Comparison of ENCODE assay signal across 20 cellular contexts in genomic region chr14:105368910-105369652, GRCh38. TPM values are rescaled to one million over a fixed set of nuclear protein-coding genes. Genes with fewer than 3 reads are reported as not detected.
DNase-seq lines count a peak whose midpoint lies in the region; ATAC-seq, FAIRE-seq and TF ChIP-seq lines count a peak whose summit lies in the region.
"Had no signal": no experiment of that assay in that cellular context is flagged by ENCODE, and none has a peak within 500 bp of the region (broad histone marks: within the 10 kb centered on the region; RNA-seq: fewer than 3 reads in every experiment).

No MANE protein-coding gene starts in this region.

- DNase-seq in Right ventricle myocardium inferior (ENCODE audit: missing footprints) (peak; percentile 62), left ventricle myocardium superior (no peak), HepG2 (ENCODE audit: low spot score) (no peak), stomach (peak; percentile 38), SKM-1 (lab: John Stamatoyannopoulos, UW; ENCODE audit: unreplicated experiment) (no peak), small intestine (no peak), T-helper 2 cell (no peak)
- DNase-seq: AML-193; Calu3; CD4-positive, alpha-beta memory T cell; DMS79 treated with DMSO at 0.1 percent for 48 hours; EL had no signal

- no peak for ATAC-seq in Right ventricle myocardium inferior
- ATAC-seq in left ventricle myocardium superior: no peak
- ATAC-seq in HepG2: no peak
- ATAC-seq: A549, GM12878 had no signal

- TF ChIP-seq RAD21 in HepG2 (CRISPR knock-in tag; IDR thresholded peaks at IDR 0.05): no peak

- TF ChIP-seq EP300 in HepG2 (IDR thresholded peaks at IDR 0.05; ENCODE audit: low read depth in 2 of 2, low read length in 2 of 2) (no peak), HepG2 (CRISPR knock-in tag; IDR thresholded peaks at IDR 0.05; ENCODE audit: borderline replicate concordance) (no peak), stomach (IDR thresholded peaks at IDR 0.05) (no peak)

- H3K36me3 ChIP-seq in HepG2 (replicated peaks in 1 of 2; ENCODE audit: control insufficient read depth in 1 of 2, insufficient read depth in 2 of 2, low read length in 2 of 2): no peaks in the 10 kb centered on the region; a peak in 1 of 5 replicates
- H3K36me3 ChIP-seq in stomach: peaks cover 20 to 48% (median 36%) of the 10 kb centered on the region in 4 donors
- peaks cover 2 to 4% of the 10 kb centered on the region in 2 donors for H3K36me3 ChIP-seq in small intestine (ENCODE audit: control insufficient read depth in 2 of 2, insufficient read depth in 2 of 2, low read length in 2 of 2)
- H3K36me3 ChIP-seq: HAP-1 had no signal

- in situ Hi-C loops in HepG2 (cut with HindIII; ENCODE audit: extremely low pct_ligation_motif_present, low pct_unique_long_range_greater_than_20kb): no loop called here

- no peak for TF ChIP-seq CTCF in HepG2 (CRISPR knock-in tag; IDR thresholded peaks at IDR 0.05)
- TF ChIP-seq CTCF in stomach (IDR thresholded peaks at IDR 0.05): no peak

- H3K4me3 ChIP-seq in HepG2 (replicated peaks in 1 of 3; ENCODE audit: insufficient read depth in 1 of 3, low read depth in 2 of 3, low read length in 3 of 3) (no peak overlapping the region), stomach (no peak overlapping the region), small intestine (ENCODE audit: low read depth in 1 of 2, low read length in 2 of 2) (no peak overlapping the region)
- H3K4me3 ChIP-seq: A549, BLaER1, GM12878, HAP-1 had no signal

- H2AFZ ChIP-seq in HepG2 (ENCODE audit: low read length): no peak overlapping the region

- H3K4me1 ChIP-seq in HepG2 (ENCODE audit: insufficient read depth, low read length): no peaks in the 10 kb centered on the region
- peaks cover 0 to 13% (median 8%) of the 10 kb centered on the region in 4 donors for H3K4me1 ChIP-seq in stomach
- H3K4me1 ChIP-seq in small intestine (ENCODE audit: control insufficient read depth in 2 of 2, insufficient read depth in 1 of 2, low read depth in 1 of 2, low read length in 1 of 2): peaks cover 0 to 5% of the 10 kb centered on the region in 2 donors
- H3K4me1 ChIP-seq: A549, HAP-1 had no signal

- CTCF ChIA-PET in HepG2 (lab: Yijun Ruan, JAX; ENCODE audit: low intra/inter-chr PET ratio, low total read pairs): no interaction called here

- WGBS in HepG2 (ENCODE audit: low lambda C conversion rate): 96% methylated on average over 7 of the region's 29 CpGs
- WGBS in stomach, 5 donors: 79 to 90% (median 86%) methylated on average over 3 to 29 of the region's 29 CpGs
- 94 to 95% (median 94%) methylated on average over 28 to 29 of the region's 29 CpGs for WGBS in small intestine, 3 donors

- intact Hi-C loops in Right ventricle myocardium inferior (cut with DNase I): no loop called here
- intact Hi-C loops in left ventricle myocardium superior (cut with micrococcal nuclease): no loop called here
- intact Hi-C loops in HepG2 (cut with micrococcal nuclease; ENCODE audit: unreplicated experiment): no loop called here
- intact Hi-C loops in stomach (cut with DNase I; ENCODE audit: low total_unique reads): no loop called here

- TF ChIP-seq POLR2A in HepG2 (IDR thresholded peaks at IDR 0.05; ENCODE audit: insufficient read depth in 1 of 2, low read depth in 2 of 2, low read length in 2 of 2): no peak
- TF ChIP-seq POLR2A in stomach (IDR thresholded peaks at IDR 0.05): no peak

- no peaks in the 10 kb centered on the region for H3K79me2 ChIP-seq in HepG2 (ENCODE audit: insufficient read depth, low read length)

- no peaks in the 10 kb centered on the region for H3K9me3 ChIP-seq in HepG2 (ENCODE audit: low read length)
- no peaks in the 10 kb centered on the region for H3K9me3 ChIP-seq in stomach
- H3K9me3 ChIP-seq in small intestine (ENCODE audit: control insufficient read depth, low read depth): no peaks in the 10 kb centered on the region
- H3K9me3 ChIP-seq: A549, BLaER1, HAP-1 had no signal

- FAIRE-seq in HepG2 (lab: Jason Lieb, UNC) (no peak), small intestine (lab: Jason Lieb, UNC) (no peak)
- FAIRE-seq: A549, GM12878, H1 had no signal

- H3K27me3 ChIP-seq in HepG2 (ENCODE audit: control insufficient read depth in 1 of 2, insufficient read depth in 2 of 2, low read length in 2 of 2) (no peaks in the 10 kb centered on the region), stomach (no peaks in the 10 kb centered on the region), small intestine (ENCODE audit: control insufficient read depth in 2 of 2, insufficient read depth in 2 of 2, low read length in 2 of 2) (no peaks in the 10 kb centered on the region)
- H3K27me3 ChIP-seq: BLaER1 had no signal

- BruUV-seq in HepG2 (replicated peaks; lab: Mats Ljungman, UMichigan): no TSS peak

- H3K4me2 ChIP-seq in HepG2 (ENCODE audit: low read depth, low read length): no peak overlapping the region
- H3K4me2 ChIP-seq: A549, BLaER1 had no signal

- peak overlapping the region; percentile 47 for H3K27ac ChIP-seq in cingulate gyrus (ENCODE audit: low read depth, low read length)
- no peak overlapping the region for H3K27ac ChIP-seq in HepG2 (ENCODE audit: extremely low read length, insufficient read depth, low read length)
- H3K27ac ChIP-seq in stomach: no peak overlapping the region
- no peak overlapping the region for H3K27ac ChIP-seq in small intestine (ENCODE audit: low read depth in 1 of 2, low read length in 1 of 2)
- H3K27ac ChIP-seq: 22Rv1, A549, BLaER1 had no signal

- no peaks in the 10 kb centered on the region for H4K20me1 ChIP-seq in HepG2 (ENCODE audit: insufficient read depth, low read length)

- H3K9ac ChIP-seq in HepG2 (ENCODE audit: insufficient read depth, low read depth, low read length): no peak overlapping the region
- H3K9ac ChIP-seq: BLaER1 had no signal

- POLR2A ChIA-PET in HepG2 (lab: Yijun Ruan, JAX): no interaction called here

RNA-seq across cellular contexts. Expression of gene TEX22, which starts 29.3 kb away (rescaled TPM):
- total RNA-seq in Right ventricle myocardium inferior (2.4 TPM), left ventricle myocardium superior (1.6 TPM), HepG2 (2016; rRNA removed; fragmentation: Illumina TruSeq; extraction: Trizol) (0.27 and 0.55 TPM in 2 replicates), stomach (under 1 TPM in 1 of 5 donors, not detected in 4; 0.18 TPM)
- not detected in 2 replicates for total RNA-seq in HepG2 (2016; cell fraction: cytosol; rRNA removed; fragmentation: Illumina TruSeq; extraction: Trizol; ENCODE audit: low read depth)
- not detected in 2 replicates for total RNA-seq in HepG2 (2016; cell fraction: insoluble cytoplasmic fraction; rRNA removed; fragmentation: Illumina TruSeq; extraction: Trizol)
- not detected in 2 replicates for total RNA-seq in HepG2 (2016; cell fraction: membrane; rRNA removed; fragmentation: Illumina TruSeq; extraction: Trizol)
- total RNA-seq in HepG2 (2016; cell fraction: nucleus; rRNA removed; fragmentation: Illumina TruSeq; extraction: Trizol): not detected in 2 replicates
- polyA plus RNA-seq in HepG2 (2011; rRNA removed) (0.07 and 0.16 TPM in 2 replicates), stomach (under 1 TPM in 1 of 3 donors, not detected in 2; 0.35 TPM), small intestine (under 1 TPM in 1 of 3 donors, not detected in 2; 0.22 TPM)
- polyA plus RNA-seq in HepG2 (2011; cell fraction: cytosol; rRNA removed): not detected in 2 replicates
- polyA plus RNA-seq in HepG2 (2011; cell fraction: nucleus; rRNA removed): 0.56 and 1.2 TPM in 2 replicates
- polyA plus RNA-seq in HepG2 (2012): 0.13 and 0.23 TPM in 2 replicates
- polyA plus RNA-seq in HepG2 (2016; cell fraction: cytosol; fragmentation: Illumina TruSeq; extraction: Trizol; ENCODE audit: low read depth): not detected in 2 replicates
- polyA plus RNA-seq in HepG2 (2016; cell fraction: insoluble cytoplasmic fraction; fragmentation: Illumina TruSeq; extraction: Trizol; ENCODE audit: low read depth): not detected in 2 replicates
- polyA plus RNA-seq in HepG2 (2016; cell fraction: membrane; fragmentation: Illumina TruSeq; extraction: Trizol; ENCODE audit: low read depth): not detected in 2 replicates
- not detected in 2 replicates for polyA plus RNA-seq in HepG2 (2016; cell fraction: nucleus; fragmentation: Illumina TruSeq; extraction: Trizol; ENCODE audit: insufficient read depth, low read depth)
- polyA minus RNA-seq in HepG2 (2011; rRNA and poly(A)+ RNA removed; ENCODE audit: low replicate concordance): 0.16 and 0.82 TPM in 2 replicates
- polyA minus RNA-seq in HepG2 (2011; cell fraction: cytosol; rRNA and poly(A)+ RNA removed): not detected in 2 replicates
- 0.62 TPM in 1 of 2 replicates, not detected in the other for polyA minus RNA-seq in HepG2 (2011; cell fraction: nucleus; rRNA and poly(A)+ RNA removed)
- total RNA-seq: HT-29 had no signal
- polyA plus RNA-seq: CD4-positive, alpha-beta memory T cell had no signal

RNA-seq across cellular contexts. Expression of gene MTA1, which starts 50.5 kb away (rescaled TPM):
- 192 TPM for total RNA-seq in Right ventricle myocardium inferior
- total RNA-seq in left ventricle myocardium superior: 201 TPM
- total RNA-seq in HepG2 (2016; rRNA removed; fragmentation: Illumina TruSeq; extraction: Trizol): 19.1 and 35.2 TPM in 2 replicates
- total RNA-seq in HepG2 (2016; cell fraction: cytosol; rRNA removed; fragmentation: Illumina TruSeq; extraction: Trizol; ENCODE audit: low read depth): 56.8 and 63.0 TPM in 2 replicates
- total RNA-seq in HepG2 (2016; cell fraction: insoluble cytoplasmic fraction; rRNA removed; fragmentation: Illumina TruSeq; extraction: Trizol): 14.0 and 38.5 TPM in 2 replicates
- 52.7 and 56.0 TPM in 2 replicates for total RNA-seq in HepG2 (2016; cell fraction: membrane; rRNA removed; fragmentation: Illumina TruSeq; extraction: Trizol)
- 47.2 and 51.4 TPM in 2 replicates for total RNA-seq in HepG2 (2016; cell fraction: nucleus; rRNA removed; fragmentation: Illumina TruSeq; extraction: Trizol)
- 85.7 and 85.8 TPM in 2 replicates for polyA plus RNA-seq in HepG2 (2011; rRNA removed)
- 39.0 and 48.4 TPM in 2 replicates for polyA plus RNA-seq in HepG2 (2011; cell fraction: cytosol; rRNA removed)
- polyA plus RNA-seq in HepG2 (2011; cell fraction: nucleus; rRNA removed): 409 and 581 TPM in 2 replicates
- 58.3 and 62.1 TPM in 2 replicates for polyA plus RNA-seq in HepG2 (2012)
- polyA plus RNA-seq in HepG2 (2016; cell fraction: cytosol; fragmentation: Illumina TruSeq; extraction: Trizol; ENCODE audit: low read depth): 51.1 and 53.5 TPM in 2 replicates
- 36.2 and 45.8 TPM in 2 replicates for polyA plus RNA-seq in HepG2 (2016; cell fraction: insoluble cytoplasmic fraction; fragmentation: Illumina TruSeq; extraction: Trizol; ENCODE audit: low read depth)
- 82.4 and 89.9 TPM in 2 replicates for polyA plus RNA-seq in HepG2 (2016; cell fraction: membrane; fragmentation: Illumina TruSeq; extraction: Trizol; ENCODE audit: low read depth)
- 244 and 255 TPM in 2 replicates for polyA plus RNA-seq in HepG2 (2016; cell fraction: nucleus; fragmentation: Illumina TruSeq; extraction: Trizol; ENCODE audit: insufficient read depth, low read depth)
- 53.3 and 73.7 TPM in 2 replicates for polyA minus RNA-seq in HepG2 (2011; rRNA and poly(A)+ RNA removed; ENCODE audit: low replicate concordance)
- polyA minus RNA-seq in HepG2 (2011; cell fraction: cytosol; rRNA and poly(A)+ RNA removed): 58.3 and 59.6 TPM in 2 replicates
- 88.5 and 90.4 TPM in 2 replicates for polyA minus RNA-seq in HepG2 (2011; cell fraction: nucleus; rRNA and poly(A)+ RNA removed)
- total RNA-seq in stomach: 100 to 1,000 TPM in 2 of 5 donors, 10 to 100 TPM in 3; 49.8 to 183 (median 85.5) TPM
- 10 to 100 TPM; 24.9 to 57.1 (median 40.3) TPM for polyA plus RNA-seq in stomach
- polyA plus RNA-seq in small intestine: 10 to 100 TPM; 28.4 to 54.9 (median 49.0) TPM

RNA-seq across cellular contexts. Expression of gene PACS2, which starts 54.5 kb away (rescaled TPM):
- 69.1 TPM for total RNA-seq in Right ventricle myocardium inferior
- total RNA-seq in left ventricle myocardium superior: 76.2 TPM
- total RNA-seq in HepG2 (2016; rRNA removed; fragmentation: Illumina TruSeq; extraction: Trizol): 14.6 and 23.6 TPM in 2 replicates
- 32.3 and 33.7 TPM in 2 replicates for total RNA-seq in HepG2 (2016; cell fraction: cytosol; rRNA removed; fragmentation: Illumina TruSeq; extraction: Trizol; ENCODE audit: low read depth)
- 10.5 and 22.9 TPM in 2 replicates for total RNA-seq in HepG2 (2016; cell fraction: insoluble cytoplasmic fraction; rRNA removed; fragmentation: Illumina TruSeq; extraction: Trizol)
- total RNA-seq in HepG2 (2016; cell fraction: membrane; rRNA removed; fragmentation: Illumina TruSeq; extraction: Trizol): 48.2 and 50.4 TPM in 2 replicates
- 18.0 and 23.5 TPM in 2 replicates for total RNA-seq in HepG2 (2016; cell fraction: nucleus; rRNA removed; fragmentation: Illumina TruSeq; extraction: Trizol)
- 27.6 and 33.7 TPM in 2 replicates for polyA plus RNA-seq in HepG2 (2011; rRNA removed)
- polyA plus RNA-seq in HepG2 (2011; cell fraction: cytosol; rRNA removed): 22.9 and 31.9 TPM in 2 replicates
- 175 and 213 TPM in 2 replicates for polyA plus RNA-seq in HepG2 (2011; cell fraction: nucleus; rRNA removed)
- 22.4 and 34.0 TPM in 2 replicates for polyA plus RNA-seq in HepG2 (2012)
- polyA plus RNA-seq in HepG2 (2016; cell fraction: cytosol; fragmentation: Illumina TruSeq; extraction: Trizol; ENCODE audit: low read depth): 37.2 and 44.2 TPM in 2 replicates
- polyA plus RNA-seq in HepG2 (2016; cell fraction: insoluble cytoplasmic fraction; fragmentation: Illumina TruSeq; extraction: Trizol; ENCODE audit: low read depth): 16.9 and 23.7 TPM in 2 replicates
- 47.5 and 52.5 TPM in 2 replicates for polyA plus RNA-seq in HepG2 (2016; cell fraction: membrane; fragmentation: Illumina TruSeq; extraction: Trizol; ENCODE audit: low read depth)
- polyA plus RNA-seq in HepG2 (2016; cell fraction: nucleus; fragmentation: Illumina TruSeq; extraction: Trizol; ENCODE audit: insufficient read depth, low read depth): 55.8 and 60.4 TPM in 2 replicates
- 21.1 and 44.9 TPM in 2 replicates for polyA minus RNA-seq in HepG2 (2011; rRNA and poly(A)+ RNA removed; ENCODE audit: low replicate concordance)
- 12.7 and 16.0 TPM in 2 replicates for polyA minus RNA-seq in HepG2 (2011; cell fraction: cytosol; rRNA and poly(A)+ RNA removed)
- 29.4 and 36.3 TPM in 2 replicates for polyA minus RNA-seq in HepG2 (2011; cell fraction: nucleus; rRNA and poly(A)+ RNA removed)
- 100 to 1,000 TPM in 3 of 5 donors, 10 to 100 TPM in 2; 33.6 to 209 (median 114) TPM for total RNA-seq in stomach
- polyA plus RNA-seq in stomach: 10 to 100 TPM; 23.4 to 49.8 (median 34.7) TPM
- polyA plus RNA-seq in small intestine: 10 to 100 TPM; 35.4 to 45.6 (median 44.1) TPM

Comparison
In these comparisons a context has a peak if more than half of its experiments do, and no peak if none do; other contexts are left out.
1. DNase-seq: peak in Right ventricle myocardium inferior (single experiment) and stomach (single experiment); none in left ventricle myocardium superior (single experiment), HepG2 (single experiment), SKM-1 (single experiment), small intestine (single experiment) and T-helper 2 cell (0 of 5).